In the genomic region with DNA sequence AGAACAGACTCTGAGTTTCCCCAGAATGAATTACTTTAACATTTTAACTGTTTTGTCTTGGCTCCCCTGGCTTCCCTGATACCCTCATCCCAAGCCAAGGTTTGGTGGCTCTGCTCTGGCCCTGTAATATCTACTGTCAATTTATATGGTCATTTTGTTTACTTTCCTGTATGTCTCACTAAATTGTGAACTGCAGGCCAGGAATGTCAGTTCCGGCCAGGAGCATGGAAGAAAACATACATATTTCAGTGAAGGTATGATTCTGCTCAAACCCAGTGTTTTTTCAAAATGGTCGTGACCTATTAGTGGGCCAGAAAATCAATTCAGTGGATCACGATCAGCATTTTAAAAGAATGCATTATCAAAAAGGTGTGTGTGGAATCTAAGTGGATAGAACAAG, we compare ENCODE assay signal across 8 cellular contexts.
DNase-seq lines count a peak whose midpoint lies in the region; ATAC-seq and TF ChIP-seq lines count a peak whose summit lies in the region.

No MANE protein-coding gene starts in this region.

- DNase-seq in foreskin melanocyte (no peak), NCI-H524 treated with DMSO at 0.1 percent for 48 hours (lab: John Stamatoyannopoulos, UW) (no peak)
- DNase-seq in activated CD4-positive, CD25-positive, alpha-beta regulatory T cell treated with anti-CD3 and anti-CD28 coated beads, Interleukin-2, amount 50 U/mL, for 72 hours = no peak

- intact Hi-C loops in dendritic cell treated with granulocyte-macrophage colony-stimulating factor and Interleukin-4, amounts not matched to agents 40 ng/mL and 50 ng/mL, for 4 days (cut with micrococcal nuclease) = loop anchor here (5.0 to 10.0 kb wide), 2 partner anchors 61 to 399 kb away; no protein-coding TSS in a partner anchor

- peaks cover 0 to 21% (median 13%) of the 10 kb centered on the region in 10 experiments; a peak in 12 of 20 replicates for H3K4me1 ChIP-seq in BLaER1 treated with 17β-estradiol and CSF1 and Interleukin-3, amounts not matched to agents 10 nM and 100 nM
- H3K4me1 ChIP-seq in Loucy (ENCODE audit: insufficient read depth, low read length, poor library complexity, severe bottlenecking) = peaks cover 52% of the 10 kb centered on the region

- H3F3A ChIP-seq in Loucy (ENCODE audit: low read depth) = no peaks in the 10 kb centered on the region

- H3K9me2 ChIP-seq in Loucy (replicated peaks; ENCODE audit: low read depth, low read length) = no peaks in the 10 kb centered on the region

- no peak for ATAC-seq in HG03097 (IDR thresholded peaks at IDR 0.05; ENCODE audit: low FRiP score, unreplicated experiment)

- no peaks in the 10 kb centered on the region for H3K27me3 ChIP-seq in BLaER1 treated with 17β-estradiol and CSF1 and Interleukin-3, amounts not matched to agents 10 nM and 100 nM
- no peaks in the 10 kb centered on the region for H3K27me3 ChIP-seq in Loucy (ENCODE audit: insufficient read depth, low read length, poor library complexity, severe bottlenecking)

- peak overlapping the region; percentile 93 for H3K4me3 Mint-ChIP-seq in dendritic cell treated with granulocyte-macrophage colony-stimulating factor and Interleukin-4, amounts not matched to agents 40 ng/mL and 50 ng/mL, for 4 days
- H3K4me3 Mint-ChIP-seq in nephron = peak overlapping the region; percentile 94 to 97 (median 95)

- peak overlapping the region; percentile 91 for H3K27ac Mint-ChIP-seq in dendritic cell treated with granulocyte-macrophage colony-stimulating factor and Interleukin-4, amounts not matched to agents 40 ng/mL and 50 ng/mL, for 4 days
- H3K27ac Mint-ChIP-seq in nephron = peak overlapping the region; percentile 88 to 97 (median 93)

- peak overlapping the region; percentile 84 to 93 (median 89) for H3K9ac ChIP-seq in BLaER1 treated with 17β-estradiol and CSF1 and Interleukin-3, amounts not matched to agents 10 nM and 100 nM
- H3K9ac ChIP-seq in Loucy (ENCODE audit: low read depth, low read length, poor library complexity, severe bottlenecking) = peak overlapping the region; percentile 98

- no peak overlapping the region for H2AFZ ChIP-seq in Loucy (ENCODE audit: low read length)

- peaks cover 8% of the 10 kb centered on the region for H3K36me3 Mint-ChIP-seq in dendritic cell treated with granulocyte-macrophage colony-stimulating factor and Interleukin-4, amounts not matched to agents 40 ng/mL and 50 ng/mL, for 4 days (ENCODE audit: low read depth)
- no peaks in the 10 kb centered on the region for H3K36me3 Mint-ChIP-seq in nephron (ENCODE audit: low read depth)

- H3K36me3 ChIP-seq in BLaER1 treated with 17β-estradiol and CSF1 and Interleukin-3, amounts not matched to agents 10 nM and 100 nM = peaks cover 0 to 5% (median 0%) of the 10 kb centered on the region in 11 experiments; a peak in 1 of 22 replicates
- no peaks in the 10 kb centered on the region for H3K36me3 ChIP-seq in Loucy (ENCODE audit: insufficient read depth, low read length)

- H3K79me2 ChIP-seq in Loucy (ENCODE audit: insufficient read depth, low read length) = peaks cover 58% of the 10 kb centered on the region

- H4K20me1 ChIP-seq in BLaER1 treated with 17β-estradiol and CSF1 and Interleukin-3, amounts not matched to agents 10 nM and 100 nM = peaks cover 0 to 11% (median 0%) of the 10 kb centered on the region in 11 experiments; a peak in 3 of 22 replicates
- H4K20me1 ChIP-seq in Loucy (ENCODE audit: insufficient read depth, low read length, poor library complexity, severe bottlenecking) = no peaks in the 10 kb centered on the region

- H3K9me3 Mint-ChIP-seq in dendritic cell treated with granulocyte-macrophage colony-stimulating factor and Interleukin-4, amounts not matched to agents 40 ng/mL and 50 ng/mL, for 4 days = no peaks in the 10 kb centered on the region
- H3K9me3 Mint-ChIP-seq in nephron = peaks cover 14% of the 10 kb centered on the region

- peaks cover 16% of the 10 kb centered on the region for H3K4me1 Mint-ChIP-seq in dendritic cell treated with granulocyte-macrophage colony-stimulating factor and Interleukin-4, amounts not matched to agents 40 ng/mL and 50 ng/mL, for 4 days (ENCODE audit: low read depth)
- peaks cover 16% of the 10 kb centered on the region for H3K4me1 Mint-ChIP-seq in nephron

- no peaks in the 10 kb centered on the region for H3K27me3 Mint-ChIP-seq in dendritic cell treated with granulocyte-macrophage colony-stimulating factor and Interleukin-4, amounts not matched to agents 40 ng/mL and 50 ng/mL, for 4 days
- no peaks in the 10 kb centered on the region for H3K27me3 Mint-ChIP-seq in nephron (ENCODE audit: low read depth)

- peaks cover 0 to 14% (median 7%) of the 10 kb centered on the region in 11 experiments; a peak in 13 of 22 replicates for H3K9me3 ChIP-seq in BLaER1 treated with 17β-estradiol and CSF1 and Interleukin-3, amounts not matched to agents 10 nM and 100 nM (replicated peaks in 1 of 11)
- no peaks in the 10 kb centered on the region for H3K9me3 ChIP-seq in Loucy (ENCODE audit: insufficient read depth, low read depth, low read length)

- TF ChIP-seq CTCF in Loucy (conservative IDR thresholded peaks at IDR 0.05; ENCODE audit: low read length) (no peak), nephron (IDR thresholded peaks at IDR 0.05; ENCODE audit: unreplicated experiment in 3 of 3) (no peak)

- peak overlapping the region in 10 of 11 experiments; percentile 83 to 95 (median 92); a peak in 19 of 22 replicates for H3K27ac ChIP-seq in BLaER1 treated with 17β-estradiol and CSF1 and Interleukin-3, amounts not matched to agents 10 nM and 100 nM

- H3K4me3 ChIP-seq in BLaER1 treated with 17β-estradiol and CSF1 and Interleukin-3, amounts not matched to agents 10 nM and 100 nM = peak overlapping the region; percentile 62 to 80 (median 72)
- peak overlapping the region; percentile 97 for H3K4me3 ChIP-seq in Loucy (ENCODE audit: low read length, poor library complexity, severe bottlenecking)

- peak overlapping the region; percentile 53 to 75 (median 65) for H3K4me2 ChIP-seq in BLaER1 treated with 17β-estradiol and CSF1 and Interleukin-3, amounts not matched to agents 10 nM and 100 nM
- H3K4me2 ChIP-seq in Loucy (ENCODE audit: low read depth, low read length, poor library complexity, severe bottlenecking) = peak overlapping the region; percentile 99
